ENCODE assay signal across 19 cellular contexts in the genomic region with DNA sequence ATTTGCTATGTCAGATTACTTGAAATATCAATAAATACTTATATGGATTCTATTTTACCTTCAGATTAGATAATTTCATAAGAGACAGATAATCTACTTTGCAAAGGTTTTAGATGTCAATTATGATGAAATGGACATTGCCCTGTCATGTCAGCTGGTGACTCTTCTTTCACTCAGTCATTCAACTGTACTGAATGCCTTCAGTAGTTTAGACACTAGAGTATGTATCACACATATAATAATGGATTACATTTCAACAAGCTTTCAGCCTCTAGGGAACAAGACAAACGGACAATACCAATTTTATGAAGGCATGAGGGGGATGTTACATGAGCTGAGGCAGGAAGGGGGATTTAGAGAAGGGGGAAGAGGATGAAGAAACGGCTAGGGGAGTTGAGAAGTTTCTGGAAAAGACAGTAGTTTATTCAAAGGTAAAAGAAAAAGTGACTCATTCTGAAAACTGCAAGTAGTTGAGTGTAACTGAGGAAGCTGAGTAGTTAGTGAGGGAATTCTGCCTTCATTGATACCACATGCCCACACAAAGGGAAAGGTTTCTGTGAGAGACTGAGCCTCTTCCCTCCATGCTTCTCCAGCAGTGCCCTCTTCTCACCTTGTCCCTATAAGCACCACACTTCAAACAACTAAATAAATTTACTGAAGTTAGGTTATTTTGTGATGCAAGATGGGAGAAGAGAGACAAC. TPM values are rescaled to one million over a fixed set of nuclear protein-coding genes. Genes with fewer than 3 reads are reported as not detected.
A peak's percentile ranks its signal among the peaks of the same experiment; 100 is the strongest.
DNase-seq lines count a peak whose midpoint lies in the region; ATAC-seq lines count a peak whose summit lies in the region.
"Had no signal": no experiment of that assay in that cellular context is flagged by ENCODE, and none has a peak within 500 bp of the region (broad histone marks: within the 10 kb centered on the region; RNA-seq: fewer than 3 reads in every experiment).

No MANE protein-coding gene starts in this region.

- peaks cover 7% of the 10 kb centered on the region for H3K4me1 Mint-ChIP-seq in activated CD4-positive, alpha-beta T cell treated with anti-CD3 and anti-CD28 coated beads, Interleukin-2, amount 10 ng/mL, durations not matched to agents 7 days and 5 days
- H3K4me1 Mint-ChIP-seq in activated CD8-positive, alpha-beta T cell treated with anti-CD3 and anti-CD28 coated beads, Interleukin-2, amount 10 ng/mL, durations not matched to agents 7 days and 5 days (ENCODE audit: low read depth): peaks cover 2% of the 10 kb centered on the region

- no peaks in the 10 kb centered on the region for H3K79me2 ChIP-seq in GM23248 (ENCODE audit: insufficient read depth)
- H3K79me2 ChIP-seq in Karpas-422 (ENCODE audit: low read length): no peaks in the 10 kb centered on the region

- CTCF ChIA-PET in activated CD4-positive, alpha-beta T cell treated with anti-CD3 and anti-CD28 coated beads, Interleukin-2, amount 10 ng/mL, durations not matched to agents 7 days and 5 days (lab: Charles Lee): no interaction called here
- CTCF ChIA-PET in activated CD8-positive, alpha-beta T cell treated with anti-CD3 and anti-CD28 coated beads, Interleukin-2, amount 10 ng/mL, durations not matched to agents 7 days and 5 days (lab: Charles Lee): interaction anchor here (0.9 to 1.3 kb wide), 3 partner anchors 12 to 44 kb away, joined by 3 to 4 read pairs (median 3); no protein-coding TSS in a partner anchor

- peaks cover 2% of the 10 kb centered on the region for H3K9me3 Mint-ChIP-seq in activated CD4-positive, alpha-beta T cell treated with anti-CD3 and anti-CD28 coated beads, Interleukin-2, amount 10 ng/mL, durations not matched to agents 7 days and 5 days
- no peaks in the 10 kb centered on the region for H3K9me3 Mint-ChIP-seq in activated CD8-positive, alpha-beta T cell treated with anti-CD3 and anti-CD28 coated beads, Interleukin-2, amount 10 ng/mL, durations not matched to agents 7 days and 5 days (ENCODE audit: insufficient read depth)
- H3K9me3 Mint-ChIP-seq: activated B cell treated with CpG ODN at 0.5 μM for 24 hours; CD4-positive, alpha-beta memory T cell; GM23338; stimulated activated naive B cell treated with anti-CD40 and anti-IgM and Interleukin-4, amounts not matched to agents 10 μg/mL and 1 μg/mL and 100 μg/mL, for 72 hours had no signal

- no peaks in the 10 kb centered on the region for H3K9me2 ChIP-seq in GM23248 (ENCODE audit: insufficient read depth)
- no peaks in the 10 kb centered on the region for H3K9me2 ChIP-seq in Karpas-422 (replicated peaks; ENCODE audit: insufficient read depth, low read length)

- peak overlapping the region; percentile 28 for H3K27ac Mint-ChIP-seq in activated CD4-positive, alpha-beta T cell treated with anti-CD3 and anti-CD28 coated beads, Interleukin-2, amount 10 ng/mL, durations not matched to agents 7 days and 5 days
- peak overlapping the region; percentile 3 for H3K27ac Mint-ChIP-seq in activated CD8-positive, alpha-beta T cell treated with anti-CD3 and anti-CD28 coated beads, Interleukin-2, amount 10 ng/mL, durations not matched to agents 7 days and 5 days
- H3K27ac Mint-ChIP-seq: activated B cell treated with CpG ODN at 0.5 μM for 24 hours; GM23338; stimulated activated naive B cell treated with anti-CD40 and anti-IgM and Interleukin-4, amounts not matched to agents 10 μg/mL and 1 μg/mL and 100 μg/mL, for 72 hours had no signal

- WGBS in GM23248 (ENCODE audit: low coverage in 1 of 2, low lambda C conversion rate in 2 of 2, missing lambda C conversion rate in 2 of 2), 2 experiments: 13 to 14% methylated on average over 2 of the region's 2 CpGs

- H3K27me3 ChIP-seq in GM23248 (replicated peaks; ENCODE audit: insufficient read depth) (no peaks in the 10 kb centered on the region), Karpas-422 (ENCODE audit: low read length) (no peaks in the 10 kb centered on the region)

- no peak for ATAC-seq in activated CD8-positive, alpha-beta T cell treated with anti-CD3 and anti-CD28 coated beads, Interleukin-2, amount 10 ng/mL, durations not matched to agents 7 days and 5 days
- ATAC-seq: A549; GM23338; stimulated activated naive B cell treated with anti-CD40 and anti-IgM and Interleukin-4, amounts not matched to agents 10 μg/mL and 1 μg/mL and 100 μg/mL, for 72 hours had no signal

- H3K36me3 ChIP-seq in GM23248 (ENCODE audit: low read depth) (peaks cover 6% of the 10 kb centered on the region; the same call in 1 of the 2 replicates), Karpas-422 (ENCODE audit: insufficient read depth, low read length) (peaks cover 23% of the 10 kb centered on the region; the same call in 1 of the 2 replicates)

- H3K9ac ChIP-seq in GM23248 (0 out of 2 replicates have a peak overlapping the region, but pooled peaks have one; percentile 17), Karpas-422 (ENCODE audit: low read length) (no peak overlapping the region)

- no peak overlapping the region for H3K4me3 Mint-ChIP-seq in activated CD4-positive, alpha-beta T cell treated with anti-CD3 and anti-CD28 coated beads, Interleukin-2, amount 10 ng/mL, durations not matched to agents 7 days and 5 days
- no peak overlapping the region for H3K4me3 Mint-ChIP-seq in activated CD8-positive, alpha-beta T cell treated with anti-CD3 and anti-CD28 coated beads, Interleukin-2, amount 10 ng/mL, durations not matched to agents 7 days and 5 days
- H3K4me3 Mint-ChIP-seq: activated B cell treated with CpG ODN at 0.5 μM for 24 hours; CD4-positive, alpha-beta memory T cell; GM23338; stimulated activated naive B cell treated with anti-CD40 and anti-IgM and Interleukin-4, amounts not matched to agents 10 μg/mL and 1 μg/mL and 100 μg/mL, for 72 hours had no signal

- H3K4me1 ChIP-seq in GM23248 (ENCODE audit: insufficient read depth) (peaks cover 9% of the 10 kb centered on the region), Karpas-422 (ENCODE audit: low read length) (peaks cover 11% of the 10 kb centered on the region)
- H3K4me1 ChIP-seq: A549 had no signal

- H3K36me3 Mint-ChIP-seq in activated CD4-positive, alpha-beta T cell treated with anti-CD3 and anti-CD28 coated beads, Interleukin-2, amount 10 ng/mL, durations not matched to agents 7 days and 5 days (ENCODE audit: low read depth): peaks cover 31% of the 10 kb centered on the region
- H3K36me3 Mint-ChIP-seq in activated CD8-positive, alpha-beta T cell treated with anti-CD3 and anti-CD28 coated beads, Interleukin-2, amount 10 ng/mL, durations not matched to agents 7 days and 5 days (ENCODE audit: low read depth): peaks cover 38% of the 10 kb centered on the region

- H4K20me1 ChIP-seq in GM23248 (ENCODE audit: insufficient read depth) (no peaks in the 10 kb centered on the region), Karpas-422 (ENCODE audit: insufficient read depth, low read depth, low read length) (no peaks in the 10 kb centered on the region)

- no peaks in the 10 kb centered on the region for H3K9me3 ChIP-seq in GM23248 (ENCODE audit: low read depth)
- no peaks in the 10 kb centered on the region for H3K9me3 ChIP-seq in Karpas-422 (ENCODE audit: low read length)
- H3K9me3 ChIP-seq: A549 had no signal

- H3K4me2 ChIP-seq in GM23248 (ENCODE audit: unreplicated experiment) (peak overlapping the region; percentile 44), Karpas-422 (ENCODE audit: low read depth, low read length, poor library complexity, severe bottlenecking) (no peak overlapping the region)
- H3K4me2 ChIP-seq: A549, GM23338, smooth muscle cell had no signal

- H3K27ac ChIP-seq in GM23248: peak overlapping the region; percentile 34
- H3K27ac ChIP-seq in Karpas-422 (ENCODE audit: low read length): no peak overlapping the region
- H3K27ac ChIP-seq: A549, RWPE1 had no signal

- POLR2A ChIA-PET in activated CD4-positive, alpha-beta T cell treated with anti-CD3 and anti-CD28 coated beads, Interleukin-2, amount 10 ng/mL, durations not matched to agents 7 days and 5 days (lab: Charles Lee): no interaction called here
- POLR2A ChIA-PET in activated CD8-positive, alpha-beta T cell treated with anti-CD3 and anti-CD28 coated beads, Interleukin-2, amount 10 ng/mL, durations not matched to agents 7 days and 5 days (lab: Charles Lee): no interaction called here

- H3F3A ChIP-seq in GM23248 (ENCODE audit: insufficient read depth): peaks cover 19% of the 10 kb centered on the region

- H3K27me3 Mint-ChIP-seq in activated CD4-positive, alpha-beta T cell treated with anti-CD3 and anti-CD28 coated beads, Interleukin-2, amount 10 ng/mL, durations not matched to agents 7 days and 5 days: no peaks in the 10 kb centered on the region
- no peaks in the 10 kb centered on the region for H3K27me3 Mint-ChIP-seq in activated CD8-positive, alpha-beta T cell treated with anti-CD3 and anti-CD28 coated beads, Interleukin-2, amount 10 ng/mL, durations not matched to agents 7 days and 5 days (ENCODE audit: low read depth)
- H3K27me3 Mint-ChIP-seq: activated B cell treated with CpG ODN at 0.5 μM for 24 hours; CD4-positive, alpha-beta memory T cell; stimulated activated naive B cell treated with anti-CD40 and anti-IgM and Interleukin-4, amounts not matched to agents 10 μg/mL and 1 μg/mL and 100 μg/mL, for 72 hours had no signal

- in situ Hi-C loops in GM23248 (cut with MboI): no loop called here

- H3K4me3 ChIP-seq in GM23248 (no peak overlapping the region), Karpas-422 (ENCODE audit: low read length) (no peak overlapping the region)
- H3K4me3 ChIP-seq: A549, GM23338, smooth muscle cell had no signal

- no peak for DNase-seq in activated CD4-positive, alpha-beta T cell treated with anti-CD3 and anti-CD28 coated beads, Interleukin-2, amount 10 ng/mL, durations not matched to agents 7 days and 5 days
- no peak for DNase-seq in activated CD4-positive, alpha-beta T cell treated with anti-CD3 and anti-CD28 coated beads, Interleukin-2, amount 50 U/mL, for 4 hours
- DNase-seq in GM23248: peak; percentile 63
- DNase-seq in activated CD8-positive, alpha-beta T cell treated with anti-CD3 and anti-CD28 coated beads, Interleukin-2, amount 10 ng/mL, durations not matched to agents 7 days and 5 days: no peak
- peak; percentile 1 for DNase-seq in kidney tubule cell (ENCODE audit: low spot score)
- DNase-seq in DMS114 treated with DMSO at 0.1 percent for 48 hours (lab: John Stamatoyannopoulos, UW; ENCODE audit: unreplicated experiment): no peak
- DNase-seq in CD1c-positive myeloid dendritic cell (ENCODE audit: extremely low spot score): no peak
- DNase-seq in Karpas-422: no peak
- DNase-seq: activated B cell treated with CpG ODN at 0.5 μM for 24 hours; CD4-positive, alpha-beta memory T cell; DMS79 treated with DMSO at 0.1 percent for 48 hours; NCI-H146; NCI-H345; NK-92 treated with Interleukin-12 subunit alpha and Interleukin-12 subunit beta, amount 100 ng/mL, for 24 hours; stimulated activated naive B cell treated with anti-CD40 and anti-IgM and Interleukin-4, amounts not matched to agents 10 μg/mL and 1 μg/mL and 100 μg/mL, for 72 hours had no signal

- H2AFZ ChIP-seq in GM23248 (peak overlapping the region; percentile 59; the same call in 1 of the 2 replicates), Karpas-422 (ENCODE audit: low read length) (no peak overlapping the region)
- H2AFZ ChIP-seq: GM23338 had no signal

RNA-seq across cellular contexts. Expression of a gene that starts 25.7 kb away (rescaled TPM):
- total RNA-seq in activated CD4-positive, alpha-beta T cell treated with anti-CD3 and anti-CD28 coated beads, Interleukin-2, amount 10 ng/mL, durations not matched to agents 7 days and 5 days: 10 to 100 TPM; 17.9 to 19.9 TPM
- 17.5 and 30.9 TPM in 2 replicates for total RNA-seq in GM23248 (2014; rRNA removed; shearing (Covaris generic))
- polyA plus RNA-seq in GM23248 (2016; fragmentation: Nextera tagmentation; extraction: Ambion mirVana): 23.6 and 23.7 TPM in 2 replicates
- total RNA-seq in activated CD8-positive, alpha-beta T cell treated with anti-CD3 and anti-CD28 coated beads, Interleukin-2, amount 10 ng/mL, durations not matched to agents 7 days and 5 days: 10 to 100 TPM; 19.1 to 21.9 TPM
- total RNA-seq in Karpas-422 (2014; rRNA removed; shearing (Covaris generic); ENCODE audit: low replicate concordance): 78.8 and 91.0 TPM in 2 replicates

RNA-seq across cellular contexts. Expression of a gene that starts 31.4 kb away (rescaled TPM):
- total RNA-seq in activated CD4-positive, alpha-beta T cell treated with anti-CD3 and anti-CD28 coated beads, Interleukin-2, amount 10 ng/mL, durations not matched to agents 7 days and 5 days: 1 to 10 TPM; 1.9 to 2.3 TPM
- total RNA-seq in GM23248 (2014; rRNA removed; shearing (Covaris generic)): not detected in 2 replicates
- polyA plus RNA-seq in GM23248 (2016; fragmentation: Nextera tagmentation; extraction: Ambion mirVana): 0.19 and 0.51 TPM in 2 replicates
- total RNA-seq in activated CD8-positive, alpha-beta T cell treated with anti-CD3 and anti-CD28 coated beads, Interleukin-2, amount 10 ng/mL, durations not matched to agents 7 days and 5 days: 1 to 10 TPM in 1 of 2 experiments, under 1 TPM in 1; 0.83 to 1.3 TPM
- 0.97 and 1.4 TPM in 2 replicates for total RNA-seq in Karpas-422 (2014; rRNA removed; shearing (Covaris generic); ENCODE audit: low replicate concordance)
- total RNA-seq: smooth muscle cell had no signal
- polyA plus RNA-seq: smooth muscle cell had no signal

RNA-seq across cellular contexts. Expression of a gene that starts 48.7 kb away (rescaled TPM):
- 10 to 100 TPM; 15.5 to 17.2 TPM for total RNA-seq in activated CD4-positive, alpha-beta T cell treated with anti-CD3 and anti-CD28 coated beads, Interleukin-2, amount 10 ng/mL, durations not matched to agents 7 days and 5 days
- total RNA-seq in GM23248 (2014; rRNA removed; shearing (Covaris generic)): 57.9 and 63.0 TPM in 2 replicates
- 64.9 and 71.1 TPM in 2 replicates for polyA plus RNA-seq in GM23248 (2016; fragmentation: Nextera tagmentation; extraction: Ambion mirVana)
- total RNA-seq in activated CD8-positive, alpha-beta T cell treated with anti-CD3 and anti-CD28 coated beads, Interleukin-2, amount 10 ng/mL, durations not matched to agents 7 days and 5 days: 10 to 100 TPM; 19.5 to 22.7 TPM
- total RNA-seq in Karpas-422 (2014; rRNA removed; shearing (Covaris generic); ENCODE audit: low replicate concordance): 31.2 and 42.2 TPM in 2 replicates

Comparison
In these comparisons a context has a peak if more than half of its experiments do, and no peak if none do; other contexts are left out.
1. DNase-seq: peak in GM23248 (single experiment) and kidney tubule cell (single experiment); none in activated CD4-positive, alpha-beta T cell treated with anti-CD3 and anti-CD28 coated beads, Interleukin-2, amount 10 ng/mL, durations not matched to agents 7 days and 5 days (single experiment), activated CD4-positive, alpha-beta T cell treated with anti-CD3 and anti-CD28 coated beads, Interleukin-2, amount 50 U/mL, for 4 hours (0 of 2), activated CD8-positive, alpha-beta T cell treated with anti-CD3 and anti-CD28 coated beads, Interleukin-2, amount 10 ng/mL, durations not matched to agents 7 days and 5 days (single experiment), DMS114 treated with DMSO at 0.1 percent for 48 hours (single experiment), CD1c-positive myeloid dendritic cell (single experiment) and Karpas-422 (single experiment).